In genomic region chr1:23399229-23399628, GRCh38 we compare ENCODE assay signal across 11 cellular contexts. TPM values are rescaled to one million over a fixed set of nuclear protein-coding genes. Genes with fewer than 3 reads are reported as not detected.
"Had no signal": no experiment of that assay in that cellular context is flagged by ENCODE, and none has a peak within 500 bp of the region (broad histone marks: within the 10 kb centered on the region; RNA-seq: fewer than 3 reads in every experiment).

No MANE protein-coding gene starts in this region.

- DNase-seq: GM23248, GOT3, H7, H9, HCEC 1CT, HFFc6 had no signal

- H3K27ac ChIP-seq: GM23248 had no signal

- H3K9ac ChIP-seq: GM23248 had no signal

- H3K36me3 ChIP-seq: HAP-1 had no signal

- H3K4me3 ChIP-seq: GM23248, GM23338, HAP-1 had no signal

- H3K9me3 ChIP-seq: HAP-1 had no signal

- H3K4me2 ChIP-seq: GM23338 had no signal

- ATAC-seq: GM23338, HCT116 had no signal

- H2AFZ ChIP-seq: GM23248, GM23338 had no signal

- FAIRE-seq: H1, H54 had no signal

RNA-seq across cellular contexts. Expression of gene TCEA3, which starts 25.3 kb away (rescaled TPM):
- total RNA-seq: GM23338, H1 had no signal
- polyA plus RNA-seq: GM23338 had no signal
